Comparison of ENCODE assay signal across 10 cellular contexts in genomic region chr15:96042734-96043224, GRCh38.
DNase-seq lines count a peak whose midpoint lies in the region; ATAC-seq and TF ChIP-seq lines count a peak whose summit lies in the region.
"Had no signal": no experiment of that assay in that cellular context is flagged by ENCODE, and none has a peak within 500 bp of the region (broad histone marks: within the 10 kb centered on the region; RNA-seq: fewer than 3 reads in every experiment).

No MANE protein-coding gene starts in this region.

- peaks cover 8 to 14% (median 11%) of the 10 kb centered on the region in 3 donors for H3K27me3 Mint-ChIP-seq in immature natural killer cell (ENCODE audit: low read depth in 3 of 3)

- no peak overlapping the region for H3K4me3 ChIP-seq in GM12865 (ENCODE audit: low read depth, low read length)
- H3K4me3 ChIP-seq: SJCRH30 had no signal

- no peaks in the 10 kb centered on the region for H3K36me3 Mint-ChIP-seq in immature natural killer cell

- peak; percentile 62 for DNase-seq in GM12865 (ENCODE audit: low read depth)
- peak; percentile 80 for DNase-seq in SKM-1 treated with dmso at 0.1 percent for 144 hours (lab: John Stamatoyannopoulos, UW; ENCODE audit: unreplicated experiment)
- no peak for DNase-seq in NCI-H2171 (lab: John Stamatoyannopoulos, UW)
- DNase-seq in T-helper 2 cell, result no peak
- no peak for DNase-seq in immature natural killer cell
- no peak for DNase-seq in stimulated activated CD4-positive, alpha-beta T cell treated with anti-CD3 and anti-CD28 coated beads, Interleukin-12 subunit alpha, Interleukin-12 subunit beta, amount 100 ng/mL, for 4 hours
- DNase-seq: NCI-H1105, SJCRH30 had no signal

- H3K27ac Mint-ChIP-seq in immature natural killer cell, result no peak overlapping the region

- H3K4me3 Mint-ChIP-seq in immature natural killer cell, result peak overlapping the region in 1 of 5 donors; percentile 0

- peaks cover 14 to 20% of the 10 kb centered on the region in 2 donors for H3K4me1 Mint-ChIP-seq in immature natural killer cell

- ATAC-seq in GM21381 (IDR thresholded peaks at IDR 0.05; ENCODE audit: unreplicated experiment) (peak; percentile 82), HG03135 (IDR thresholded peaks at IDR 0.05; ENCODE audit: unreplicated experiment) (peak; percentile 79)

- H3K9me3 Mint-ChIP-seq in immature natural killer cell, result peaks cover 0 to 4% (median 0%) of the 10 kb centered on the region in 6 donors

- no peak for TF ChIP-seq CTCF in GM12865 (IDR thresholded peaks at IDR 0.05; ENCODE audit: insufficient read depth, low read depth, low read length, missing control alignments)

Comparison
In these comparisons a context has a peak if more than half of its experiments do, and no peak if none do; other contexts are left out.
1. DNase-seq: peak in GM12865 (single experiment) and SKM-1 treated with dmso at 0.1 percent for 144 hours (single experiment); none in NCI-H2171 (single experiment), T-helper 2 cell (0 of 5), immature natural killer cell (0 of 3) and stimulated activated CD4-positive, alpha-beta T cell treated with anti-CD3 and anti-CD28 coated beads, Interleukin-12 subunit alpha, Interleukin-12 subunit beta, amount 100 ng/mL, for 4 hours (single experiment).